Comparison of ENCODE assay signal across 8 cellular contexts in genomic region chr5:172806897-172807672, GRCh38. TPM values are rescaled to one million over a fixed set of nuclear protein-coding genes. Genes with fewer than 3 reads are reported as not detected.
DNase-seq lines count a peak whose midpoint lies in the region; ATAC-seq and TF ChIP-seq lines count a peak whose summit lies in the region.

No MANE protein-coding gene starts in this region.

- intact Hi-C loops in heart right ventricle (cut with DNase I) = no loop called here

- no peaks in the 10 kb centered on the region for H3K27me3 ChIP-seq in heart right ventricle

- peak; percentile 93 for ATAC-seq in HG03135 (IDR thresholded peaks at IDR 0.05; ENCODE audit: unreplicated experiment)
- ATAC-seq in heart right ventricle = peak; percentile 94 to 99 (median 98)

- H3K27ac Mint-ChIP-seq in activated naive CD8-positive, alpha-beta T cell treated with anti-CD3 and anti-CD28 coated beads for 36 hours = peak overlapping the region; percentile 91

- no peaks in the 10 kb centered on the region for H3K27me3 Mint-ChIP-seq in activated naive CD8-positive, alpha-beta T cell treated with anti-CD3 and anti-CD28 coated beads for 36 hours

- peak overlapping the region in 6 of 10 donors; percentile 33 to 47 (median 42) for H3K4me3 ChIP-seq in heart right ventricle
- peak overlapping the region; percentile 26 for H3K4me3 ChIP-seq in retinal pigment epithelial cell (ENCODE audit: low read length)

- peaks cover 2% of the 10 kb centered on the region for H3K9me3 Mint-ChIP-seq in activated naive CD8-positive, alpha-beta T cell treated with anti-CD3 and anti-CD28 coated beads for 36 hours

- no peaks in the 10 kb centered on the region for H3K36me3 Mint-ChIP-seq in activated naive CD8-positive, alpha-beta T cell treated with anti-CD3 and anti-CD28 coated beads for 36 hours

- peak; percentile 15 for DNase-seq in NCI-H748 (lab: John Stamatoyannopoulos, UW; ENCODE audit: unreplicated experiment)
- no peak for DNase-seq in NCI-H748 treated with DMSO at 0.1 percent for 48 hours (lab: John Stamatoyannopoulos, UW)
- DNase-seq in SKM-1 (lab: John Stamatoyannopoulos, UW; ENCODE audit: unreplicated experiment) = peak; percentile 82
- peak; percentile 89 for DNase-seq in activated naive CD8-positive, alpha-beta T cell treated with anti-CD3 and anti-CD28 coated beads for 36 hours
- DNase-seq in heart right ventricle = peak; percentile 88 to 92
- DNase-seq in retinal pigment epithelial cell (ENCODE audit: low read depth) = peak; percentile 87
- DNase-seq in NCI-H345 treated with DMSO at 0.1 percent for 48 hours (lab: John Stamatoyannopoulos, UW; ENCODE audit: unreplicated experiment) = no peak

- peaks cover 16% of the 10 kb centered on the region for H3K4me1 Mint-ChIP-seq in activated naive CD8-positive, alpha-beta T cell treated with anti-CD3 and anti-CD28 coated beads for 36 hours

- peaks cover 0 to 23% (median 4%) of the 10 kb centered on the region in 9 donors for H3K4me1 ChIP-seq in heart right ventricle

- H3K9me3 ChIP-seq in heart right ventricle = peaks cover 0 to 15% (median 0%) of the 10 kb centered on the region in 11 donors

- no peaks in the 10 kb centered on the region for H3K36me3 ChIP-seq in heart right ventricle

- H3K27ac ChIP-seq in heart right ventricle = peak overlapping the region in 9 of 10 donors; percentile 55 to 95 (median 77)

- WGBS in heart right ventricle, 2 donors = 65 to 70% methylated on average over 24 of the region's 24 CpGs

- no peak for TF ChIP-seq CTCF in heart right ventricle (IDR thresholded peaks at IDR 0.05)
- no peak for TF ChIP-seq CTCF in retinal pigment epithelial cell (conservative IDR thresholded peaks at IDR 0.05; ENCODE audit: low read depth, low read length)

- peak overlapping the region; percentile 45 for H3K4me3 Mint-ChIP-seq in activated naive CD8-positive, alpha-beta T cell treated with anti-CD3 and anti-CD28 coated beads for 36 hours

RNA-seq across cellular contexts. Expression of gene ERGIC1, which starts 27.0 kb away (rescaled TPM):
- total RNA-seq in activated naive CD8-positive, alpha-beta T cell treated with anti-CD3 and anti-CD28 coated beads for 36 hours = 10 to 100 TPM; 45.9 to 46.9 TPM
- 10 to 100 TPM; 60.3 to 91.9 (median 74.2) TPM for total RNA-seq in heart right ventricle
- 10 to 100 TPM; 48.0 to 64.9 TPM for polyA plus RNA-seq in heart right ventricle

RNA-seq across cellular contexts. Expression of gene DUSP1, which starts 36.1 kb away (rescaled TPM):
- total RNA-seq in activated naive CD8-positive, alpha-beta T cell treated with anti-CD3 and anti-CD28 coated beads for 36 hours = 1 to 10 TPM; 8.7 to 8.9 TPM
- 100 to 1,000 TPM in 7 of 10 donors, 10 to 100 TPM in 3; 55.7 to 215 (median 143) TPM for total RNA-seq in heart right ventricle
- 10 to 100 TPM; 33.3 to 98.6 TPM for polyA plus RNA-seq in heart right ventricle

Comparison
In these comparisons a context has a peak if more than half of its experiments do, and no peak if none do; other contexts are left out.
1. DNase-seq: peak in NCI-H748 (single experiment), SKM-1 (single experiment), activated naive CD8-positive, alpha-beta T cell treated with anti-CD3 and anti-CD28 coated beads for 36 hours (single experiment), heart right ventricle (2 of 2) and retinal pigment epithelial cell (single experiment); none in NCI-H748 treated with DMSO at 0.1 percent for 48 hours (single experiment) and NCI-H345 treated with DMSO at 0.1 percent for 48 hours (single experiment).
2. RNA of gene DUSP1, which starts 36.1 kb away (total RNA-seq): 55.7 to 215 TPM in heart right ventricle; 8.7 to 8.9 TPM in activated naive CD8-positive, alpha-beta T cell treated with anti-CD3 and anti-CD28 coated beads for 36 hours; every median in the first group is over 4 times any median in the second.